ENCODE assay signal across 14 cellular contexts in genomic region chr20:49791165-49791564, GRCh38. TPM values are rescaled to one million over a fixed set of nuclear protein-coding genes. Genes with fewer than 3 reads are reported as not detected.
A peak's percentile ranks its signal among the peaks of the same experiment; 100 is the strongest.
DNase-seq lines count a peak whose midpoint lies in the region; ATAC-seq and TF ChIP-seq lines count a peak whose summit lies in the region.
"Had no signal": no experiment of that assay in that cellular context is flagged by ENCODE, and none has a peak within 500 bp of the region (broad histone marks: within the 10 kb centered on the region; RNA-seq: fewer than 3 reads in every experiment).

No MANE protein-coding gene starts in this region.

- H3K9me3 ChIP-seq in left ventricle myocardium inferior (replicated peaks) (no peaks in the 10 kb centered on the region), right atrium auricular region (no peaks in the 10 kb centered on the region), neural progenitor cell (ENCODE audit: low read depth) (no peaks in the 10 kb centered on the region), Peyer's patch (no peaks in the 10 kb centered on the region), mucosa of descending colon (no peaks in the 10 kb centered on the region)

- intact Hi-C loops in left ventricle myocardium inferior (cut with micrococcal nuclease) = no loop called here
- intact Hi-C loops in mucosa of descending colon (cut with DNase I, micrococcal nuclease) = no loop called here

- H3K27me3 Mint-ChIP-seq in neural progenitor cell (ENCODE audit: insufficient read depth, low read depth) = peaks cover 3% of the 10 kb centered on the region

- H3K36me3 ChIP-seq in left ventricle myocardium inferior (no peaks in the 10 kb centered on the region), right atrium auricular region (no peaks in the 10 kb centered on the region), brain microvascular endothelial cell (replicated peaks) (no peaks in the 10 kb centered on the region), neural progenitor cell (no peaks in the 10 kb centered on the region), Peyer's patch (no peaks in the 10 kb centered on the region), mucosa of descending colon (ENCODE audit: low read depth) (no peaks in the 10 kb centered on the region)

- H3K9me3 Mint-ChIP-seq in neural progenitor cell = no peaks in the 10 kb centered on the region
- H3K9me3 Mint-ChIP-seq: H9 had no signal

- H3K4me3 ChIP-seq in left ventricle myocardium inferior (no peak overlapping the region), right atrium auricular region (no peak overlapping the region), brain microvascular endothelial cell (ENCODE audit: low read depth, low read length) (no peak overlapping the region), neural progenitor cell (no peak overlapping the region), Peyer's patch (no peak overlapping the region), mucosa of descending colon (no peak overlapping the region)

- no peak overlapping the region for H3K4me3 Mint-ChIP-seq in neural progenitor cell
- H3K4me3 Mint-ChIP-seq: H9 had no signal

- H3K4me1 Mint-ChIP-seq in neural progenitor cell = no peaks in the 10 kb centered on the region

- no peak overlapping the region for H3K4me2 ChIP-seq in neural progenitor cell

- H3K36me3 Mint-ChIP-seq in neural progenitor cell = no peaks in the 10 kb centered on the region

- H3K4me1 ChIP-seq in left ventricle myocardium inferior (peaks cover 19% of the 10 kb centered on the region), right atrium auricular region (no peaks in the 10 kb centered on the region), neural progenitor cell (no peaks in the 10 kb centered on the region), Peyer's patch (peaks cover 0 to 28% (median 7%) of the 10 kb centered on the region in 4 donors), mucosa of descending colon (ENCODE audit: low read depth) (peaks cover 28% of the 10 kb centered on the region)

- TF ChIP-seq CTCF in left ventricle myocardium inferior (IDR thresholded peaks at IDR 0.05; ENCODE audit: borderline replicate concordance) = no peak
- no peak for TF ChIP-seq CTCF in right atrium auricular region (IDR thresholded peaks at IDR 0.05)
- no peak for TF ChIP-seq CTCF in brain microvascular endothelial cell (IDR thresholded peaks at IDR 0.05; ENCODE audit: low read depth, low read length, missing control alignments)
- no peak for TF ChIP-seq CTCF in neural progenitor cell (IDR thresholded peaks at IDR 0.05)
- no peak for TF ChIP-seq CTCF in Peyer's patch (IDR thresholded peaks at IDR 0.05)
- no peak for TF ChIP-seq CTCF in mucosa of descending colon (IDR thresholded peaks at IDR 0.05)

- H4K20me1 ChIP-seq in neural progenitor cell (ENCODE audit: low read depth) = no peaks in the 10 kb centered on the region

- H3K79me2 ChIP-seq in neural progenitor cell (ENCODE audit: low read depth) = no peaks in the 10 kb centered on the region

- peak overlapping the region; percentile 78 for H3K27ac ChIP-seq in left ventricle myocardium inferior (replicated peaks)
- H3K27ac ChIP-seq in right atrium auricular region = peak overlapping the region in 1 of 2 donors; percentile 18
- H3K27ac ChIP-seq in brain microvascular endothelial cell = peak overlapping the region; percentile 83
- no peak overlapping the region for H3K27ac ChIP-seq in neural progenitor cell
- peak overlapping the region in 2 of 4 donors; percentile 19 to 53 for H3K27ac ChIP-seq in Peyer's patch

- H3F3A ChIP-seq in neural progenitor cell (ENCODE audit: low read depth) = no peaks in the 10 kb centered on the region

- ATAC-seq in mucosa of descending colon = no peak

- no peaks in the 10 kb centered on the region for H3K27me3 ChIP-seq in left ventricle myocardium inferior (ENCODE audit: low read depth)
- no peaks in the 10 kb centered on the region for H3K27me3 ChIP-seq in right atrium auricular region
- no peaks in the 10 kb centered on the region for H3K27me3 ChIP-seq in brain microvascular endothelial cell (replicated peaks)
- H3K27me3 ChIP-seq in neural progenitor cell = no peaks in the 10 kb centered on the region
- no peaks in the 10 kb centered on the region for H3K27me3 ChIP-seq in Peyer's patch

- no peak for TF ChIP-seq POLR2A in Peyer's patch (IDR thresholded peaks at IDR 0.05)

- in situ Hi-C loops in brain microvascular endothelial cell (cut with HindIII; ENCODE audit: low pct_ligation_motif_present, low sequenced_read_pairs) = no loop called here

- H2AFZ ChIP-seq in neural progenitor cell (replicated peaks) = no peak overlapping the region

- peak overlapping the region; percentile 14 for H3K27ac Mint-ChIP-seq in neural progenitor cell
- H3K27ac Mint-ChIP-seq: H9 had no signal

- no peak overlapping the region for H3K9ac ChIP-seq in neural progenitor cell

- DNase-seq in left ventricle myocardium inferior (no peak), right atrium auricular region (ENCODE audit: low spot score) (no peak), brain microvascular endothelial cell (no peak), neural progenitor cell (ENCODE audit: low spot score) (no peak), NCI-H226 (no peak), Peyer's patch (no peak), mucosa of descending colon (no peak), HuH-7.5 (ENCODE audit: low spot score) (no peak)
- DNase-seq: Calu3, H9, MV-4-11, NCI-H1417 treated with DMSO at 0.1 percent for 48 hours, NCI-H2029, NCI-H510A treated with DMSO at 0.1 percent for 48 hours had no signal

RNA-seq across cellular contexts. Expression of gene SLC9A8, which starts 21.5 kb away (rescaled TPM):
- total RNA-seq in left ventricle myocardium inferior (4.6 TPM), right atrium auricular region (1 to 10 TPM; 5.8 to 6.3 TPM), neural progenitor cell (ENCODE audit: low replicate concordance) (4.1 and 6.3 TPM in 2 replicates), Peyer's patch (10 to 100 TPM; 15.6 to 24.4 (median 19.8) TPM), mucosa of descending colon (10 to 100 TPM; 15.9 to 26.9 (median 16.3) TPM)
